ENCODE assay signal across 27 cellular contexts in the genomic region with DNA sequence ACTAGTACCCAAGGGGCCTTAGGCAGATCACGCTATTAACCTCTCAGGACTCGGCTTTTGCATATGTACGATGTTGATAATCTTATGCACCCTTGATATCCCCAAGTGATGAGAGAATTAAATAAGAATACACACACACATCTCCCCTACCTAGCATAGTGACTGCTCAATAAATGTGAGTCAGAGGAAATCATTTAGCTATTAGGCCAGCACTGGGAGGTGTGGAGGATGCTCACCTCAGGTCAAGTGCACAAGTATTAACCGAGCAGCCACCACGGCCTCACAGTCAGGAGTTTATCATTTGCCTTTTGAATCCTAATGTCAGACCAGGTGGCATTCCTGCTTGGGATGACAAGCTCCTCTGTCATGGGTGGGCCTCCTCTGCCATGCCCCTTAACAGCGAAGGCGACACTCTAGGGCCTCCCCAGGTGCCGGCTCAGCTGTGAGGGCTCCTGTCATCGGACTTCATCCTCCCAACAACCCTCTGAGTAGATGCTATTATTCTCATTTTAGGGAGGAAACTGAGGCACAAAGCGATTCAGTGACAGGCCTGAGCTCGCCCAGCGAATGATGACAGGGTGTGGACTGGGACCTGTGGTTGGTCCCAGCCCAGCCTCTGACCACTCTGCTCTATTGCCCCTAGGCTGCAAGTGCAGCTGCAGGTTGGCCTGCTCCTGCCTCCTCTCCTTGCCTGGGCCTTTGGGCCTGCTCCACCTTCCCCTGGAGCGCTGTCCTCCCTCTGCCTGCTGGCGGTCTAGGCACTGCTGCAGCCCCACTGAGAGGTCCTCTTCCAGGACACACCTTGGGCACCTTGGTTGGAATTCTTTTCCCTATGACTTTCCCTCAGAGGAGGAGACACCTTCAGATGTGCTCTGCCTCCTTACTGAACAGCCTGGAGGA. TPM values are rescaled to one million over a fixed set of nuclear protein-coding genes. Genes with fewer than 3 reads are reported as not detected.
"Had no signal": no experiment of that assay in that cellular context is flagged by ENCODE, and none has a peak within 500 bp of the region (broad histone marks: within the 10 kb centered on the region; RNA-seq: fewer than 3 reads in every experiment).

No MANE protein-coding gene starts in this region.

- H3K4me3 ChIP-seq: cardiac muscle cell, esophagus squamous epithelium, heart right ventricle, pancreas, prostate gland, smooth muscle cell, transverse colon had no signal

- H3K36me3 ChIP-seq: cardiac muscle cell, esophagus squamous epithelium, neutrophil, pancreas, prostate gland, transverse colon had no signal

- H3K27ac ChIP-seq: cardiac muscle cell, epithelial cell of prostate, esophagus squamous epithelium, heart right ventricle, neutrophil, pancreas, prostate gland, transverse colon had no signal

- H3K27me3 ChIP-seq: esophagus squamous epithelium, heart right ventricle, neutrophil, pancreas, transverse colon had no signal

- H3K9me3 ChIP-seq: esophagus squamous epithelium, heart right ventricle, neutrophil, pancreas, prostate gland, transverse colon had no signal

- ATAC-seq: activated CD4-positive, alpha-beta T cell treated with anti-CD3 and anti-CD28 coated beads for 36 hours; activated CD8-positive, alpha-beta memory T cell treated with anti-CD3 and anti-CD28 coated beads, Interleukin-2, amount 10 ng/mL, durations not matched to agents 7 days and 5 days; activated CD8-positive, alpha-beta T cell treated with anti-CD3 and anti-CD28 coated beads, Interleukin-2, amount 10 ng/mL, durations not matched to agents 7 days and 5 days; activated naive CD8-positive, alpha-beta T cell treated with anti-CD3 and anti-CD28 coated beads, Interleukin-2, amount 50 U/mL, for 24 hours; pancreas; stimulated activated naive CD8-positive, alpha-beta T cell treated with anti-CD3 and anti-CD28 coated beads, Interleukin-15, amount 100 ng/mL, for 72 hours; T-cell had no signal

- H3K4me1 ChIP-seq: esophagus squamous epithelium, prostate gland, transverse colon had no signal

- FAIRE-seq: pancreas had no signal

- DNase-seq: activated CD4-positive, alpha-beta T cell treated with anti-CD3 and anti-CD28 coated beads for 36 hours; activated CD4-positive, CD25-positive, alpha-beta regulatory T cell; activated CD8-positive, alpha-beta memory T cell treated with anti-CD3 and anti-CD28 coated beads, Interleukin-2, amount 10 ng/mL, durations not matched to agents 7 days and 5 days; activated CD8-positive, alpha-beta T cell treated with anti-CD3 and anti-CD28 coated beads, Interleukin-2, amount 10 ng/mL, durations not matched to agents 7 days and 5 days; activated naive CD8-positive, alpha-beta T cell treated with anti-CD3 and anti-CD28 coated beads, Interleukin-2, amount 50 U/mL, for 24 hours; activated T-cell treated with anti-CD3 and anti-CD28 coated beads, Interleukin-2, amount 50 U/mL, for 48 hours; cortex of kidney; esophagus squamous epithelium; foreskin melanocyte; kidney glomerular epithelial cell; pancreas; stimulated activated CD4-positive, alpha-beta T cell treated with anti-CD3 and anti-CD28 coated beads, Interleukin-1b, Interleukin-23, amount 100 ng/mL, for 48 hours; stimulated activated CD4-positive, alpha-beta T cell treated with anti-CD3 and anti-CD28 coated beads, Interleukin-4, amount 100 ng/mL, for 4 hours; stimulated activated CD8-positive, alpha-beta memory T cell treated with anti-CD3 and anti-CD28 coated beads, Interleukin-4, amount 100 ng/mL, for 48 hours; stimulated activated naive CD8-positive, alpha-beta T cell treated with anti-CD3 and anti-CD28 coated beads, Interleukin-15, amount 100 ng/mL, for 72 hours; T-cell; transverse colon had no signal

RNA-seq across cellular contexts. Expression of a gene that starts 5.0 kb away (rescaled TPM):
- total RNA-seq: activated CD4-positive, alpha-beta T cell treated with anti-CD3 and anti-CD28 coated beads for 36 hours; activated CD8-positive, alpha-beta memory T cell treated with anti-CD3 and anti-CD28 coated beads, Interleukin-2, amount 10 ng/mL, durations not matched to agents 7 days and 5 days; activated CD8-positive, alpha-beta T cell treated with anti-CD3 and anti-CD28 coated beads, Interleukin-2, amount 10 ng/mL, durations not matched to agents 7 days and 5 days; activated T-helper 2 cell treated with anti-CD3 and anti-CD28 coated beads, Interferon-gamma antibody, Interleukin-2, Interleukin-4, amounts not matched to agents 10 μg/mL and 5 μg/mL and 100 μg/mL, durations not matched to agents 14 hours and 24 hours and 36 hours; glomerular endothelial cell; lung microvascular endothelial cell; smooth muscle cell; T-cell had no signal
- polyA plus RNA-seq: cardiac muscle cell, smooth muscle cell had no signal

RNA-seq across cellular contexts. Expression of a gene that starts 36.0 kb away (rescaled TPM):
- total RNA-seq: activated CD8-positive, alpha-beta T cell treated with anti-CD3 and anti-CD28 coated beads, Interleukin-2, amount 10 ng/mL, durations not matched to agents 7 days and 5 days; activated T-helper 2 cell treated with anti-CD3 and anti-CD28 coated beads, Interferon-gamma antibody, Interleukin-2, Interleukin-4, amounts not matched to agents 10 μg/mL and 5 μg/mL and 100 μg/mL, durations not matched to agents 14 hours and 24 hours and 36 hours; mucosa of gallbladder; T-cell; transverse colon had no signal
